8 cellular contexts compared by ENCODE assay signal in the genomic region with DNA sequence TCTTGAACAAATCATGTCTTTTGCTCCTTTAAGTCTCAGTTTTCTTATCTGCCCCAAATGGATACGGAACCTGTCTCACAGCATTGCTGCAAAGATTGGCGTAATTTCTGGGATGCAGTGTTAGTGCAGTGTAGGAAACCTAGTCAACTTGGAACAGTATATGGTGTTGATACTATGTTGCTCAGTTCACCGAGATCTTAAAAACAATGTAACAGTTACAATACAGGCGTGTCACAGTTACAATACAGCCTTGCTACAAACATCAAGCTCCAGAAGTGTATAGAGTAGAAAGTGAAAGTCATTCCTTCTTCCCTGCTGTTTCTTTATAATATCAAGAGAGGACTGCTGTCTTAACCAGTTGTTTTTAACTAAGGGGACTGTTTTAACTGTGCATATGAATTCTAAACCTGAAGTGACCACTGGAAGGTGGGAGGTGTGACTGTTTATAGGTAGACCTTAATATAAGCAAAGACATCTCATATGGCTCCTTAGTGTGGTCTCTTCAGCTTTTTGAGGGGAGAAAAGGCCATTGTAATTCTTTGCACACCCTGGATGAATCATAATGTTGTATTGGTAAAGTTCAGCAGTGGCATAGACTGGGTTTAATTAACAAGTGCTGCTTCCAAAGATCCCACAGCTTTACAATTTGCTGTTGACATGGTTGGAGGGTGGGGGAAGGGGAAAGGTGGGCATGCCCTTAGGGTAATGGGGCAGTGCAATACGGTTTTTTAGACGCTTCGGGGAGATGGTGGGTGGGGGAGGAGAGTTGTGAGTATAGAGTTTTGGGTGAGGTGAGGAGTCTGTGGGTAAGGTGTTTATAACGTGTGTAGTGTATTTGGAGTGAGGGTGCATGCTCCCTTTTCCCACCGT. TPM values are rescaled to one million over a fixed set of nuclear protein-coding genes. Genes with fewer than 3 reads are reported as not detected.
DNase-seq lines count a peak whose midpoint lies in the region; ATAC-seq and TF ChIP-seq lines count a peak whose summit lies in the region.

No MANE protein-coding gene starts in this region.

- H3K27me3 ChIP-seq in NT2/D1 (ENCODE audit: insufficient read depth, insufficient read length) = no peaks in the 10 kb centered on the region

- no peaks in the 10 kb centered on the region for H3K36me3 Mint-ChIP-seq in natural killer cell treated with Interleukin-12 subunit alpha and Interleukin-12 subunit beta and Interleukin-15 and Interleukin-18, amount 100 ng/mL, for 72 hours

- H3K4me3 Mint-ChIP-seq in natural killer cell treated with Interleukin-12 subunit alpha and Interleukin-12 subunit beta and Interleukin-15 and Interleukin-18, amount 100 ng/mL, for 72 hours = peak overlapping the region; percentile 85

- H3K4me1 Mint-ChIP-seq in natural killer cell treated with Interleukin-12 subunit alpha and Interleukin-12 subunit beta and Interleukin-15 and Interleukin-18, amount 100 ng/mL, for 72 hours (ENCODE audit: low read depth in 2 of 2) = peaks cover 73 to 83% of the 10 kb centered on the region in 2 donors

- TF ChIP-seq CTCF in AG04449 (IDR thresholded peaks at IDR 0.05; ENCODE audit: insufficient read depth, low read length, missing control alignments) = no peak

- peaks cover 34% of the 10 kb centered on the region for H3K4me1 ChIP-seq in NT2/D1 (ENCODE audit: insufficient read depth, insufficient read length)

- ATAC-seq in natural killer cell treated with Interleukin-12 subunit alpha and Interleukin-12 subunit beta and Interleukin-15 and Interleukin-18, amount 100 ng/mL, for 72 hours = peak; percentile 58 to 61
- no peak for ATAC-seq in HG03378 (IDR thresholded peaks at IDR 0.05; ENCODE audit: unreplicated experiment)
- ATAC-seq in HG03097 (IDR thresholded peaks at IDR 0.05; ENCODE audit: low FRiP score, unreplicated experiment) = no peak

- DNase-seq in AG04449 (ENCODE audit: low read depth, low spot score) (no peak), NT2/D1 (ENCODE audit: low read depth, low spot score) (no peak), dedifferentiated amniotic fluid mesenchymal stem cell (ENCODE audit: extremely low spot score) (peak; percentile 11), HEK293T (ENCODE audit: extremely low spot score) (no peak)
- DNase-seq in natural killer cell treated with Interleukin-12 subunit alpha and Interleukin-12 subunit beta and Interleukin-15 and Interleukin-18, amount 100 ng/mL, for 72 hours (ENCODE audit: low spot score) = no peak
- no peak for DNase-seq in effector CD4-positive, alpha-beta T cell

- H3K9me3 ChIP-seq in NT2/D1 (ENCODE audit: insufficient read depth, low read length) = no peaks in the 10 kb centered on the region

- peak overlapping the region; percentile 95 to 98 for H3K27ac Mint-ChIP-seq in natural killer cell treated with Interleukin-12 subunit alpha and Interleukin-12 subunit beta and Interleukin-15 and Interleukin-18, amount 100 ng/mL, for 72 hours

- POLR2A ChIA-PET in AG04449 (lab: Yijun Ruan, JAX) (interaction anchor here (0.6 to 0.8 kb wide), 2 partner anchors 26 to 30 kb away, joined by 3 read pairs; no protein-coding TSS in a partner anchor), HEK293T (lab: Yijun Ruan, JAX) (interaction anchor here (1.2 to 3.3 kb wide), 2 partner anchors 11 to 34 kb away, joined by 3 to 13 read pairs; no protein-coding TSS in a partner anchor)

- CTCF ChIA-PET in AG04449 (lab: Yijun Ruan, JAX) = interaction anchor here (0.8 to 3.4 kb wide), 6 partner anchors 9 to 57 kb away, joined by 3 to 11 read pairs (median 3); no protein-coding TSS in a partner anchor
- CTCF ChIA-PET in HEK293T (lab: Yijun Ruan, JAX) = interaction anchor here (2.4 kb wide), 1 partner anchor 57 kb away, joined by 7 read pairs; no protein-coding TSS in a partner anchor

- peak overlapping the region; percentile 5 for H3K9ac ChIP-seq in NT2/D1 (ENCODE audit: insufficient read length, low read depth)

- H3K27me3 Mint-ChIP-seq in natural killer cell treated with Interleukin-12 subunit alpha and Interleukin-12 subunit beta and Interleukin-15 and Interleukin-18, amount 100 ng/mL, for 72 hours = no peaks in the 10 kb centered on the region

- no peaks in the 10 kb centered on the region for H3K9me3 Mint-ChIP-seq in natural killer cell treated with Interleukin-12 subunit alpha and Interleukin-12 subunit beta and Interleukin-15 and Interleukin-18, amount 100 ng/mL, for 72 hours

- H3K4me3 ChIP-seq in AG04449 (ENCODE audit: low read depth, low read length) (peak overlapping the region; percentile 20), NT2/D1 (ENCODE audit: insufficient read length, low read depth) (no peak overlapping the region)

- H3K36me3 ChIP-seq in NT2/D1 (ENCODE audit: insufficient read depth, insufficient read length, low read length) = peaks cover 22% of the 10 kb centered on the region

TF ChIP-seq in HEK293T, 16 proteins besides CTCF, POLR2A, EP300 and RAD21:
- TF ChIP-seq ARNT (IDR thresholded peaks at IDR 0.05) (no peak), CTBP1 (IDR thresholded peaks at IDR 0.05; ENCODE audit: borderline replicate concordance) (no peak)
TF ChIP-seq in HEK293T: peak in this region for 0.

RNA-seq across cellular contexts. Expression of gene PRRC2B, which starts 12.9 kb away (rescaled TPM):
- total RNA-seq in natural killer cell treated with Interleukin-12 subunit alpha and Interleukin-12 subunit beta and Interleukin-15 and Interleukin-18, amount 100 ng/mL, for 72 hours = 100 to 1,000 TPM; 122 to 246 TPM

Comparison
In these comparisons a context has a peak if more than half of its experiments do, and no peak if none do; other contexts are left out.
1. ATAC-seq: peak in natural killer cell treated with Interleukin-12 subunit alpha and Interleukin-12 subunit beta and Interleukin-15 and Interleukin-18, amount 100 ng/mL, for 72 hours (2 of 2); none in HG03378 (single experiment) and HG03097 (single experiment).